ENCODE assay signal across 7 cellular contexts in genomic region chr1:226548281-226549093, GRCh38. TPM values are rescaled to one million over a fixed set of nuclear protein-coding genes. Genes with fewer than 3 reads are reported as not detected.
DNase-seq lines count a peak whose midpoint lies in the region; ATAC-seq and TF ChIP-seq lines count a peak whose summit lies in the region.

TSS of gene STUM (plus strand) at chr1:226548764. CDS start at chr1:226548905, 141 bp downstream.

- POLR2A ChIA-PET in activated naive CD8-positive, alpha-beta T cell treated with anti-CD3 and anti-CD28 coated beads, Interleukin-2, amount 10 ng/mL, durations not matched to agents 7 days and 5 days (lab: Charles Lee), result no interaction called here

- TF ChIP-seq POLR2A in sigmoid colon (IDR thresholded peaks at IDR 0.05), result no peak

- no peaks in the 10 kb centered on the region for H3K9me3 ChIP-seq in hepatocyte (ENCODE audit: low read depth)
- no peaks in the 10 kb centered on the region for H3K9me3 ChIP-seq in sigmoid colon

- H3K4me1 ChIP-seq in hepatocyte (ENCODE audit: insufficient read depth) (peaks cover 23% of the 10 kb centered on the region), sigmoid colon (peaks cover 0 to 64% (median 47%) of the 10 kb centered on the region in 4 donors)

- H3K9me3 Mint-ChIP-seq in activated naive CD8-positive, alpha-beta T cell treated with anti-CD3 and anti-CD28 coated beads, Interleukin-2, amount 10 ng/mL, durations not matched to agents 7 days and 5 days, result no peaks in the 10 kb centered on the region

- H3K4me2 ChIP-seq in hepatocyte, result peak within 1 kb of the TSS; percentile 98

- H3K27ac Mint-ChIP-seq in activated naive CD8-positive, alpha-beta T cell treated with anti-CD3 and anti-CD28 coated beads, Interleukin-2, amount 10 ng/mL, durations not matched to agents 7 days and 5 days, result no peak within 1 kb of the TSS

- DNase-seq in GM06990 (ENCODE audit: extremely low read depth, insufficient read length), result no peak
- DNase-seq in NCI-H2107 treated with DMSO at 0.1 percent for 48 hours (lab: John Stamatoyannopoulos, UW; ENCODE audit: unreplicated experiment), result peak; percentile 44
- peak; percentile 62 for DNase-seq in activated naive CD8-positive, alpha-beta T cell treated with anti-CD3 and anti-CD28 coated beads, Interleukin-2, amount 10 ng/mL, durations not matched to agents 7 days and 5 days
- peak; percentile 73 for DNase-seq in hepatocyte (ENCODE audit: low spot score)
- DNase-seq in sigmoid colon, result peak; percentile 71
- no peak for DNase-seq in NCI-H226

- no peak within 1 kb of the TSS for H3K27ac ChIP-seq in hepatocyte
- H3K27ac ChIP-seq in sigmoid colon, result peak within 1 kb of the TSS; percentile 79 to 93 (median 91)

- no peaks in the 10 kb centered on the region for H3K9me2 ChIP-seq in hepatocyte (replicated peaks; ENCODE audit: insufficient read depth)

- no peak for TF ChIP-seq EP300 in sigmoid colon (IDR thresholded peaks at IDR 0.05)

- H3K79me2 ChIP-seq in hepatocyte, result no peaks in the 10 kb centered on the region

- H3K36me3 Mint-ChIP-seq in activated naive CD8-positive, alpha-beta T cell treated with anti-CD3 and anti-CD28 coated beads, Interleukin-2, amount 10 ng/mL, durations not matched to agents 7 days and 5 days, result no peaks in the 10 kb centered on the region

- H3K27me3 Mint-ChIP-seq in activated naive CD8-positive, alpha-beta T cell treated with anti-CD3 and anti-CD28 coated beads, Interleukin-2, amount 10 ng/mL, durations not matched to agents 7 days and 5 days, result peaks cover 69% of the 10 kb centered on the region

- peak; percentile 52 for ATAC-seq in activated naive CD8-positive, alpha-beta T cell treated with anti-CD3 and anti-CD28 coated beads, Interleukin-2, amount 10 ng/mL, durations not matched to agents 7 days and 5 days (ENCODE audit: low read depth)
- no peak for ATAC-seq in HG03521 (IDR thresholded peaks at IDR 0.05; ENCODE audit: unreplicated experiment)

- intact Hi-C loops in sigmoid colon (cut with DNase I), result loop anchor here (5.0 to 10.0 kb wide), 3 partner anchors 141 to 886 kb away; partner anchors contain the start of genes ITPKB and PARP1

- no peaks in the 10 kb centered on the region for H3K36me3 ChIP-seq in GM06990 (ENCODE audit: control insufficient read depth, insufficient read depth, low read length)
- H3K36me3 ChIP-seq in hepatocyte (replicated peaks; ENCODE audit: insufficient read depth, low read depth), result no peaks in the 10 kb centered on the region
- H3K36me3 ChIP-seq in sigmoid colon, result no peaks in the 10 kb centered on the region

- peak within 1 kb of the TSS; percentile 48 for H2AFZ ChIP-seq in hepatocyte

- peaks cover 8% of the 10 kb centered on the region for H3K4me1 Mint-ChIP-seq in activated naive CD8-positive, alpha-beta T cell treated with anti-CD3 and anti-CD28 coated beads, Interleukin-2, amount 10 ng/mL, durations not matched to agents 7 days and 5 days

- H3K4me3 Mint-ChIP-seq in activated naive CD8-positive, alpha-beta T cell treated with anti-CD3 and anti-CD28 coated beads, Interleukin-2, amount 10 ng/mL, durations not matched to agents 7 days and 5 days, result peak within 1 kb of the TSS; percentile 32

- H3K4me3 ChIP-seq in GM06990 (replicated peaks; ENCODE audit: low read depth, low read length) (peak within 1 kb of the TSS; percentile 22), hepatocyte (peak within 1 kb of the TSS; percentile 29), sigmoid colon (peak within 1 kb of the TSS; percentile 50 to 76 (median 74))

- H4K20me1 ChIP-seq in hepatocyte (ENCODE audit: insufficient read depth, poor library complexity, severe bottlenecking), result no peaks in the 10 kb centered on the region

- H3K27me3 ChIP-seq in GM06990 (replicated peaks; ENCODE audit: control insufficient read depth, insufficient read depth, low read length) (peaks cover 5% of the 10 kb centered on the region; the same call in 1 of the 2 replicates), hepatocyte (peaks cover 41% of the 10 kb centered on the region), sigmoid colon (peaks cover 0 to 8% (median 0%) of the 10 kb centered on the region in 3 donors)

- TF ChIP-seq CTCF in GM06990 (IDR thresholded peaks at IDR 0.05; ENCODE audit: insufficient read depth, low read length, poor library complexity, severe bottlenecking) (no peak), hepatocyte (IDR thresholded peaks at IDR 0.05; ENCODE audit: poor library complexity) (no peak), sigmoid colon (IDR thresholded peaks at IDR 0.05) (no peak)

- 2% methylated on average over 34 of the region's 82 CpGs for WGBS in hepatocyte (ENCODE audit: low lambda C conversion rate, missing lambda C conversion rate)
- 1% methylated on average over 82 of the region's 82 CpGs for WGBS in sigmoid colon, 2 donors

RNA-seq across cellular contexts. Expression of gene STUM, which starts in this region (rescaled TPM):
- total RNA-seq in activated naive CD8-positive, alpha-beta T cell treated with anti-CD3 and anti-CD28 coated beads, Interleukin-2, amount 10 ng/mL, durations not matched to agents 7 days and 5 days, result not detected
- total RNA-seq in hepatocyte (0.07 and 0.16 TPM in 2 replicates), sigmoid colon (10 to 100 TPM in 3 of 4 donors, 1 to 10 TPM in 1; 3.9 to 16.9 (median 13.6) TPM)
- polyA plus RNA-seq in hepatocyte (0.06 TPM in 1 of 2 replicates, not detected in the other), sigmoid colon (1 to 10 TPM in 1 of 3 donors, under 1 TPM in 2; under 0.01 to 7.2 (median 0.23) TPM)

Comparison
In these comparisons a context has a peak if more than half of its experiments do, and no peak if none do; other contexts are left out.
1. Peak in DNase-seq and ATAC-seq in activated naive CD8-positive, alpha-beta T cell treated with anti-CD3 and anti-CD28 coated beads, Interleukin-2, amount 10 ng/mL, durations not matched to agents 7 days and 5 days; RNA of the gene not detected or under 1 TPM.
2. Peak in DNase-seq, H3K4me3 ChIP-seq and H3K4me2 ChIP-seq in hepatocyte; RNA of the gene not detected or under 1 TPM.
3. DNase-seq: peak in NCI-H2107 treated with DMSO at 0.1 percent for 48 hours (single experiment) and sigmoid colon (single experiment); none in GM06990 (single experiment) and NCI-H226 (single experiment).
4. H3K4me3 ChIP-seq: peak in every context shown above with its lines; median percentile 74 in sigmoid colon; 29 in hepatocyte; 22 in GM06990.